9 cellular contexts compared by ENCODE assay signal in genomic region chr20:38685853-38686473, GRCh38. TPM values are rescaled to one million over a fixed set of nuclear protein-coding genes. Genes with fewer than 3 reads are reported as not detected.
DNase-seq lines count a peak whose midpoint lies in the region; TF ChIP-seq lines count a peak whose summit lies in the region.
"Had no signal": no experiment of that assay in that cellular context is flagged by ENCODE, and none has a peak within 500 bp of the region (broad histone marks: within the 10 kb centered on the region; RNA-seq: fewer than 3 reads in every experiment).

No MANE protein-coding gene starts in this region.

- TF ChIP-seq POLR2A in spleen (IDR thresholded peaks at IDR 0.05), result no peak

- intact Hi-C loops in spleen (cut with DNase I; ENCODE audit: low total_unique reads), result no loop called here

- peaks cover 0 to 91% (median 5%) of the 10 kb centered on the region in 7 donors for H3K27me3 ChIP-seq in spleen (replicated peaks in 1 of 7)

- no peak overlapping the region for H3K27ac ChIP-seq in spleen

- WGBS in spleen, 5 donors, result 13 to 15% (median 13%) methylated on average over 14 of the region's 14 CpGs

- DNase-seq in DMS53 (lab: John Stamatoyannopoulos, UW), result peak; percentile 32
- DNase-seq in DMS53 treated with DMSO at 0.1 percent for 48 hours (lab: John Stamatoyannopoulos, UW; ENCODE audit: unreplicated experiment), result no peak
- peak; percentile 58 for DNase-seq in RPMI8226
- DNase-seq in cardiac fibroblast (ENCODE audit: low read depth in 2 of 2), result peak; percentile 49
- peak; percentile 61 for DNase-seq in myocyte (ENCODE audit: low read depth)
- no peak for DNase-seq in spleen
- DNase-seq in NCI-H526 (lab: John Stamatoyannopoulos, UW), result no peak
- no peak for DNase-seq in NCI-H2196 treated with DMSO at 0.1 percent for 48 hours (lab: John Stamatoyannopoulos, UW; ENCODE audit: unreplicated experiment)

- TF ChIP-seq CTCF in cardiac fibroblast (IDR thresholded peaks at IDR 0.05; ENCODE audit: low read depth, low read length) (no peak), spleen (IDR thresholded peaks at IDR 0.05 in 8 of 11, conservative IDR thresholded peaks at IDR 0.05 in 3 of 11) (no peak)

- no peaks in the 10 kb centered on the region for H3K4me1 ChIP-seq in spleen

- H3K36me3 ChIP-seq in spleen, result no peaks in the 10 kb centered on the region

- H3K4me3 ChIP-seq in cardiac fibroblast (replicated peaks in 1 of 2; ENCODE audit: low read depth in 2 of 2, low read length in 2 of 2), result no peak overlapping the region
- no peak overlapping the region for H3K4me3 ChIP-seq in spleen

- H3K9me3 ChIP-seq in spleen, result no peaks in the 10 kb centered on the region

RNA-seq across cellular contexts. Expression of gene SLC32A1, which starts 38.3 kb away (rescaled TPM):
- total RNA-seq in myocyte (not detected in 2 replicates), spleen (not detected)
- polyA plus RNA-seq in myocyte (2012), result not detected
- polyA plus RNA-seq in spleen, result not detected
- polyA plus RNA-seq: esophagus had no signal

Comparison
In these comparisons a context has a peak if more than half of its experiments do, and no peak if none do; other contexts are left out.
1. DNase-seq: peak in DMS53 (single experiment), RPMI8226 (single experiment), cardiac fibroblast (2 of 2) and myocyte (single experiment); none in DMS53 treated with DMSO at 0.1 percent for 48 hours (single experiment), spleen (single experiment), NCI-H526 (0 of 2) and NCI-H2196 treated with DMSO at 0.1 percent for 48 hours (single experiment).